30 cellular contexts compared by ENCODE assay signal in the genomic region with DNA sequence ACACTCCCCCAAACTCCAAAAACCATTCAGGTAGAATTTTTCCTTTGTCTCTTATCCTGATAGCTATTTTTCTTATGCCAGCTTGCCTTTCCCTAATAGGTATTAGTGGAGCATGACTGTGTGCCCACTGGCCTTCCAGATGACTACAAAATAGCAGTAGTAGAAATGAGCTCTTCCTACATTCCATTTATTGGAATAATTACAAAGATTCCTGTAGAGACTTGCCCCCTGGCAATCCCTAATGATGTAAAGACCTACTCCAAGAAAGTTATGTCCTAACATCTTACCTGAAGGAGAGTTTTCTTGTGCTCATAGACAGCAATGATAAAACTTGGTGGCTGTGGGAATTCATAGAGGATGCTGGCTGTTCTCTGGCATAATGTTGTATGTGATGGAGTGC.
"Had no signal": no experiment of that assay in that cellular context is flagged by ENCODE, and none has a peak within 500 bp of the region (broad histone marks: within the 10 kb centered on the region; RNA-seq: fewer than 3 reads in every experiment).

No MANE protein-coding gene starts in this region.

- H3K9me3 ChIP-seq: ascending aorta, breast epithelium, gastrocnemius medialis, heart right ventricle had no signal

- H3K4me1 ChIP-seq: ascending aorta, breast epithelium, gastrocnemius medialis, heart right ventricle had no signal

- H3K9me3 Mint-ChIP-seq: activated B cell treated with CpG ODN at 0.5 μM for 24 hours; activated CD4-positive, alpha-beta memory T cell treated with anti-CD3 and anti-CD28 coated beads for 36 hours; activated naive CD4-positive, alpha-beta T cell treated with anti-CD3 and anti-CD28 coated beads for 36 hours; activated naive CD4-positive, alpha-beta T cell treated with anti-CD3 and anti-CD28 coated beads, Interleukin-2, amount 50 U/mL, for 24 hours; activated naive CD8-positive, alpha-beta T cell treated with anti-CD3 and anti-CD28 coated beads, Interleukin-2, amount 10 ng/mL, durations not matched to agents 7 days and 5 days; activated T-helper 1 cell treated with anti-CD3 and anti-CD28 coated beads, Interleukin-12 subunit alpha, Interleukin-12 subunit beta, Interleukin-2, Interleukin-4 antibody, amounts not matched to agents 30 ng/mL and 10 ng/mL and 1 ng/mL, durations not matched to agents 14 hours and 24 hours and 36 hours; brain; effector memory CD8-positive, alpha-beta T cell had no signal

- H3K27me3 Mint-ChIP-seq: activated B cell treated with CpG ODN at 0.5 μM for 24 hours; activated naive CD4-positive, alpha-beta T cell treated with anti-CD3 and anti-CD28 coated beads, Interleukin-2, amount 50 U/mL, for 24 hours; activated naive CD8-positive, alpha-beta T cell treated with anti-CD3 and anti-CD28 coated beads, Interleukin-2, amount 10 ng/mL, durations not matched to agents 7 days and 5 days; brain had no signal

- H3K27me3 ChIP-seq: ascending aorta, breast epithelium, gastrocnemius medialis had no signal

- H3K36me3 Mint-ChIP-seq: activated CD4-positive, alpha-beta memory T cell treated with anti-CD3 and anti-CD28 coated beads for 36 hours; activated CD8-positive, alpha-beta memory T cell treated with anti-CD3 and anti-CD28 coated beads, Interleukin-2, amount 10 ng/mL, durations not matched to agents 7 days and 5 days; activated naive CD4-positive, alpha-beta T cell treated with anti-CD3 and anti-CD28 coated beads, Interleukin-2, amount 50 U/mL, for 24 hours; activated naive CD8-positive, alpha-beta T cell treated with anti-CD3 and anti-CD28 coated beads, Interleukin-2, amount 10 ng/mL, durations not matched to agents 7 days and 5 days; brain had no signal

- H3K27ac ChIP-seq: ascending aorta, breast epithelium, gastrocnemius medialis, heart right ventricle, WERI-Rb-1 had no signal

- H3K4me3 ChIP-seq: ascending aorta, breast epithelium, gastrocnemius medialis, heart right ventricle had no signal

- H3K27ac Mint-ChIP-seq: activated B cell treated with CpG ODN at 0.5 μM for 24 hours; activated CD4-positive, alpha-beta memory T cell treated with anti-CD3 and anti-CD28 coated beads for 36 hours; activated CD4-positive, alpha-beta T cell treated with anti-CD3 and anti-CD28 coated beads, Interleukin-2, amount 10 ng/mL, durations not matched to agents 24 days and 14 days; activated CD8-positive, alpha-beta memory T cell treated with anti-CD3 and anti-CD28 coated beads, Interleukin-2, amount 10 ng/mL, durations not matched to agents 7 days and 5 days; activated CD8-positive, alpha-beta T cell treated with anti-CD3 and anti-CD28 coated beads, Interleukin-2, amount 10 ng/mL, durations not matched to agents 7 days and 5 days; activated naive CD4-positive, alpha-beta T cell treated with anti-CD3 and anti-CD28 coated beads for 36 hours; activated naive CD4-positive, alpha-beta T cell treated with anti-CD3 and anti-CD28 coated beads, Interleukin-2, amount 50 U/mL, for 24 hours; activated naive CD8-positive, alpha-beta T cell treated with anti-CD3 and anti-CD28 coated beads, Interleukin-2, amount 10 ng/mL, durations not matched to agents 7 days and 5 days; activated T-helper 1 cell treated with anti-CD3 and anti-CD28 coated beads, Interleukin-12 subunit alpha, Interleukin-12 subunit beta, Interleukin-2, Interleukin-4 antibody, amounts not matched to agents 30 ng/mL and 10 ng/mL and 1 ng/mL, durations not matched to agents 14 hours and 24 hours and 36 hours; activated T-helper 2 cell treated with anti-CD3 and anti-CD28 coated beads, Interferon-gamma antibody, Interleukin-2, Interleukin-4, amounts not matched to agents 10 μg/mL and 5 μg/mL and 100 μg/mL, durations not matched to agents 14 hours and 24 hours and 36 hours; brain; effector memory CD8-positive, alpha-beta T cell; T-helper 17 cell; T-helper 2 cell treated with Interferon-gamma antibody and Interleukin-4, amounts not matched to agents 5 μg/mL and 100 μg/mL, for 36 hours had no signal

- DNase-seq: activated B cell treated with CpG ODN at 0.5 μM for 24 hours; activated CD4-positive, alpha-beta memory T cell treated with anti-CD3 and anti-CD28 coated beads for 36 hours; activated CD4-positive, alpha-beta T cell treated with anti-CD3 and anti-CD28 coated beads, Interleukin-2, amount 10 ng/mL, durations not matched to agents 24 days and 14 days; activated CD8-positive, alpha-beta memory T cell treated with anti-CD3 and anti-CD28 coated beads, Interleukin-2, amount 10 ng/mL, durations not matched to agents 7 days and 5 days; activated CD8-positive, alpha-beta memory T cell treated with anti-CD3 and anti-CD28 coated beads, Interleukin-2, amount 50 U/mL, for 4 hours; activated CD8-positive, alpha-beta T cell treated with anti-CD3 and anti-CD28 coated beads, Interleukin-2, amount 10 ng/mL, durations not matched to agents 7 days and 5 days; activated effector memory CD4-positive, alpha-beta T cell treated with anti-CD3 and anti-CD28 coated beads, Interleukin-2, amount 50 U/mL, for 16 hours; activated naive CD4-positive, alpha-beta T cell treated with anti-CD3 and anti-CD28 coated beads for 36 hours; activated naive CD8-positive, alpha-beta T cell treated with anti-CD3 and anti-CD28 coated beads, Interleukin-2, amount 10 ng/mL, durations not matched to agents 7 days and 5 days; activated T-cell treated with anti-CD3 and anti-CD28 coated beads, Interleukin-2, amount 50 U/mL, for 1 hour; activated T-cell treated with anti-CD3 and anti-CD28 coated beads, Interleukin-2, amount 50 U/mL, for 48 hours; caudate nucleus; cortex of kidney; dermis blood vessel endothelial cell; effector CD4-positive, alpha-beta T cell; effector memory CD8-positive, alpha-beta T cell; foreskin fibroblast; gastrocnemius medialis; heart right ventricle; T-helper 1 cell; T-helper 17 cell; T1000; WERI-Rb-1 had no signal

- H3K36me3 ChIP-seq: ascending aorta, breast epithelium, gastrocnemius medialis, heart right ventricle, WERI-Rb-1 had no signal

- H3K4me3 Mint-ChIP-seq: activated B cell treated with CpG ODN at 0.5 μM for 24 hours; activated CD4-positive, alpha-beta memory T cell treated with anti-CD3 and anti-CD28 coated beads for 36 hours; activated CD4-positive, alpha-beta T cell treated with anti-CD3 and anti-CD28 coated beads, Interleukin-2, amount 10 ng/mL, durations not matched to agents 24 days and 14 days; activated CD8-positive, alpha-beta memory T cell treated with anti-CD3 and anti-CD28 coated beads, Interleukin-2, amount 10 ng/mL, durations not matched to agents 7 days and 5 days; activated CD8-positive, alpha-beta T cell treated with anti-CD3 and anti-CD28 coated beads, Interleukin-2, amount 10 ng/mL, durations not matched to agents 7 days and 5 days; activated naive CD4-positive, alpha-beta T cell treated with anti-CD3 and anti-CD28 coated beads for 36 hours; activated naive CD4-positive, alpha-beta T cell treated with anti-CD3 and anti-CD28 coated beads, Interleukin-2, amount 50 U/mL, for 24 hours; activated naive CD8-positive, alpha-beta T cell treated with anti-CD3 and anti-CD28 coated beads, Interleukin-2, amount 10 ng/mL, durations not matched to agents 7 days and 5 days; activated T-helper 1 cell treated with anti-CD3 and anti-CD28 coated beads, Interleukin-12 subunit alpha, Interleukin-12 subunit beta, Interleukin-2, Interleukin-4 antibody, amounts not matched to agents 30 ng/mL and 10 ng/mL and 1 ng/mL, durations not matched to agents 14 hours and 24 hours and 36 hours; brain; effector memory CD8-positive, alpha-beta T cell; T-helper 17 cell; T-helper 2 cell treated with Interferon-gamma antibody and Interleukin-4, amounts not matched to agents 5 μg/mL and 100 μg/mL, for 36 hours had no signal

- H3K4me1 Mint-ChIP-seq: activated B cell treated with CpG ODN at 0.5 μM for 24 hours; activated CD4-positive, alpha-beta T cell treated with anti-CD3 and anti-CD28 coated beads, Interleukin-2, amount 10 ng/mL, durations not matched to agents 24 days and 14 days; activated CD8-positive, alpha-beta memory T cell treated with anti-CD3 and anti-CD28 coated beads, Interleukin-2, amount 10 ng/mL, durations not matched to agents 7 days and 5 days; activated naive CD4-positive, alpha-beta T cell treated with anti-CD3 and anti-CD28 coated beads, Interleukin-2, amount 50 U/mL, for 24 hours; activated naive CD8-positive, alpha-beta T cell treated with anti-CD3 and anti-CD28 coated beads, Interleukin-2, amount 10 ng/mL, durations not matched to agents 7 days and 5 days; brain; T-helper 17 cell had no signal
